In the genomic region with DNA sequence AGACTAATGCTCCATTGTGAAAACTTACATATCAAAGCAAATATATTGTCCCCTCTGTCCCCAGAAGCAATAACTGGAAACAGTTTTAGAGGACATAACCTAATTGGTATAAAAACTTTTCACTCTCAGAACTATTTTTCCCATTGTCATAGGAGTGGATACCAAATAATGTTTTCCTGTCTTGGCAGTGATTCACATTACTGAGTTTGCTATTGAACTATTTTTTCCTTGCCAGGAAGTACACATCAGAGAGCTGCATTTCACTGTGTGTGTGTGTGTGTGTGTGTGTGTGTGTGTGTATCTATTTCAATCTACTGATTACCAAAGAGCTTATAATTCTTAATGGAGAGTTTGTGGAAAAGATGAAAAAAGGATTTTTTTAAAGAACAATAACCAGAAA, we compare ENCODE assay signal across 11 cellular contexts. TPM values are rescaled to one million over a fixed set of nuclear protein-coding genes. Genes with fewer than 3 reads are reported as not detected.
DNase-seq lines count a peak whose midpoint lies in the region; ATAC-seq and TF ChIP-seq lines count a peak whose summit lies in the region.
"Had no signal": no experiment of that assay in that cellular context is flagged by ENCODE, and none has a peak within 500 bp of the region (broad histone marks: within the 10 kb centered on the region; RNA-seq: fewer than 3 reads in every experiment).

No MANE protein-coding gene starts in this region.

- no peak for TF ChIP-seq POLR2A in esophagus squamous epithelium (IDR thresholded peaks at IDR 0.05)

- H3K9me2 ChIP-seq in Karpas-422 (replicated peaks; ENCODE audit: insufficient read depth, low read length) = no peaks in the 10 kb centered on the region

- no peaks in the 10 kb centered on the region for H3K9me3 ChIP-seq in Karpas-422 (ENCODE audit: low read length)
- no peaks in the 10 kb centered on the region for H3K9me3 ChIP-seq in esophagus squamous epithelium

- no peaks in the 10 kb centered on the region for H3K27me3 ChIP-seq in Karpas-422 (ENCODE audit: low read length)
- H3K27me3 ChIP-seq in esophagus squamous epithelium = no peaks in the 10 kb centered on the region

- H3K4me2 ChIP-seq in Karpas-422 (ENCODE audit: low read depth, low read length, poor library complexity, severe bottlenecking) = peak overlapping the region; percentile 57

- H3K79me2 ChIP-seq in Karpas-422 (ENCODE audit: low read length) = no peaks in the 10 kb centered on the region

- intact Hi-C loops in esophagus squamous epithelium (cut with DNase I) = no loop called here

- 0 out of 2 replicates have a peak overlapping the region, but pooled peaks have one; percentile 12 for H3K9ac ChIP-seq in Karpas-422 (ENCODE audit: low read length)

- TF ChIP-seq CTCF in AG04449 (IDR thresholded peaks at IDR 0.05; ENCODE audit: insufficient read depth, low read length, missing control alignments) (no peak), esophagus squamous epithelium (IDR thresholded peaks at IDR 0.05) (no peak)

- H3K4me3 ChIP-seq in AG04449 (ENCODE audit: low read depth, low read length) (no peak overlapping the region), Karpas-422 (ENCODE audit: low read length) (peak overlapping the region; percentile 49), esophagus squamous epithelium (no peak overlapping the region)

- H3K36me3 ChIP-seq in Karpas-422 (ENCODE audit: insufficient read depth, low read length) (no peaks in the 10 kb centered on the region), esophagus squamous epithelium (no peaks in the 10 kb centered on the region)

- H3K27ac ChIP-seq in Karpas-422 (ENCODE audit: low read length) (no peak overlapping the region), esophagus squamous epithelium (peak overlapping the region in 3 of 4 donors; percentile 34 to 68 (median 61))

- CTCF ChIA-PET in AG04449 (lab: Yijun Ruan, JAX) = interaction anchor here (1.1 kb wide), 1 partner anchor 271 kb away, joined by 4 read pairs; no protein-coding TSS in a partner anchor

- H4K20me1 ChIP-seq in Karpas-422 (ENCODE audit: insufficient read depth, low read depth, low read length) = no peaks in the 10 kb centered on the region

- ATAC-seq in GM19463 (IDR thresholded peaks at IDR 0.05; ENCODE audit: unreplicated experiment) (no peak), GM19467 (IDR thresholded peaks at IDR 0.05; ENCODE audit: unreplicated experiment) (no peak)

- peaks cover 8% of the 10 kb centered on the region for H3K4me1 ChIP-seq in Karpas-422 (ENCODE audit: low read length)
- H3K4me1 ChIP-seq in esophagus squamous epithelium = peaks cover 2 to 42% (median 17%) of the 10 kb centered on the region in 3 donors

- H2AFZ ChIP-seq in Karpas-422 (ENCODE audit: low read length) = peak overlapping the region; percentile 85

- DNase-seq in AG04449 (ENCODE audit: low read depth, low spot score) = peak; percentile 49
- peak; percentile 43 for DNase-seq in Karpas-422
- no peak for DNase-seq in esophagus squamous epithelium (lab: John Stamatoyannopoulos, UW)
- peak; percentile 41 for DNase-seq in myocyte (ENCODE audit: low read depth)
- no peak for DNase-seq in NCI-H1436 treated with DMSO at 0.1 percent for 48 hours (lab: John Stamatoyannopoulos, UW)
- no peak for DNase-seq in NCI-H1105 treated with DMSO at 0.1 percent for 48 hours (lab: John Stamatoyannopoulos, UW)
- DNase-seq: activated naive CD8-positive, alpha-beta T cell treated with anti-CD3 and anti-CD28 coated beads, Interleukin-2, amount 50 U/mL, for 24 hours; CD4-positive, alpha-beta T cell; NCI-H146 had no signal

- POLR2A ChIA-PET in AG04449 (lab: Yijun Ruan, JAX) = no interaction called here

RNA-seq across cellular contexts. Expression of a gene that starts 45.4 kb away (rescaled TPM):
- total RNA-seq in Karpas-422 (2014; rRNA removed; shearing (Covaris generic); ENCODE audit: low replicate concordance) = 0.04 TPM in 1 of 2 replicates, not detected in the other
- total RNA-seq in esophagus squamous epithelium (10 to 100 TPM in 2 of 4 donors, 1 to 10 TPM in 2; 1.7 to 66.6 (median 11.4) TPM), myocyte (8.0 and 10.9 TPM in 2 replicates)
- polyA plus RNA-seq in myocyte (2012) = 2.5 TPM

Comparison
In these comparisons a context has a peak if more than half of its experiments do, and no peak if none do; other contexts are left out.
1. DNase-seq: peak in AG04449 (single experiment), Karpas-422 (single experiment) and myocyte (single experiment); none in esophagus squamous epithelium (single experiment), NCI-H1436 treated with DMSO at 0.1 percent for 48 hours (single experiment) and NCI-H1105 treated with DMSO at 0.1 percent for 48 hours (single experiment).